8 cellular contexts compared by ENCODE assay signal in the genomic region with DNA sequence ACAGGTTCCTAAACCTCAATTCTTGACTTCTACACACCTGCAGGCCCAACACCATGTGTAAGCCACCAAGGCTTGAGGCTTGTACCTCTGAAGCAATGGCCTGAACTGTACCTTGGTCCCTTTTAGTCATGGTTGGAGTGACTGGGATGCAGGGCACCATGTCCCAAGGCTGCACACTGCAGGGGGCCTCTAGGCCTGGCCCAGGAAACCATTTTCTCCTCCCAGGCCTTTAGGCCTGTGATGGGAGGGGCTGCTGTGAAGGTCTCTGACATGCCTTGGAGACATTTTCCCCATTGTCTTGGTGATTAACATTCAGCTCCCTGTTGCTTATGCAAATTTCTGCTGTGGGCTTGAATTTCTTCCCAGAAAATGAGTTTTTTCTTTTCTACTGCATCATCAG.
"Had no signal": no experiment of that assay in that cellular context is flagged by ENCODE, and none has a peak within 500 bp of the region (broad histone marks: within the 10 kb centered on the region; RNA-seq: fewer than 3 reads in every experiment).

No MANE protein-coding gene starts in this region.

- H3K4me3 Mint-ChIP-seq: H9, HFFc6 had no signal

- FAIRE-seq: HTR-8/SVneo had no signal

- H3K9ac ChIP-seq: KMS-11 had no signal

- H3K4me1 Mint-ChIP-seq: H9 had no signal

- H3K9me3 Mint-ChIP-seq: HFFc6 had no signal

- H3K27ac Mint-ChIP-seq: H9, HFFc6 had no signal

- H3K4me2 ChIP-seq: KMS-11 had no signal

- DNase-seq: GOT3, H9, HCEC 1CT, HFFc6, IMR-90, KBM-7 had no signal

- H3K27ac ChIP-seq: KMS-11 had no signal
